In the genomic region with DNA sequence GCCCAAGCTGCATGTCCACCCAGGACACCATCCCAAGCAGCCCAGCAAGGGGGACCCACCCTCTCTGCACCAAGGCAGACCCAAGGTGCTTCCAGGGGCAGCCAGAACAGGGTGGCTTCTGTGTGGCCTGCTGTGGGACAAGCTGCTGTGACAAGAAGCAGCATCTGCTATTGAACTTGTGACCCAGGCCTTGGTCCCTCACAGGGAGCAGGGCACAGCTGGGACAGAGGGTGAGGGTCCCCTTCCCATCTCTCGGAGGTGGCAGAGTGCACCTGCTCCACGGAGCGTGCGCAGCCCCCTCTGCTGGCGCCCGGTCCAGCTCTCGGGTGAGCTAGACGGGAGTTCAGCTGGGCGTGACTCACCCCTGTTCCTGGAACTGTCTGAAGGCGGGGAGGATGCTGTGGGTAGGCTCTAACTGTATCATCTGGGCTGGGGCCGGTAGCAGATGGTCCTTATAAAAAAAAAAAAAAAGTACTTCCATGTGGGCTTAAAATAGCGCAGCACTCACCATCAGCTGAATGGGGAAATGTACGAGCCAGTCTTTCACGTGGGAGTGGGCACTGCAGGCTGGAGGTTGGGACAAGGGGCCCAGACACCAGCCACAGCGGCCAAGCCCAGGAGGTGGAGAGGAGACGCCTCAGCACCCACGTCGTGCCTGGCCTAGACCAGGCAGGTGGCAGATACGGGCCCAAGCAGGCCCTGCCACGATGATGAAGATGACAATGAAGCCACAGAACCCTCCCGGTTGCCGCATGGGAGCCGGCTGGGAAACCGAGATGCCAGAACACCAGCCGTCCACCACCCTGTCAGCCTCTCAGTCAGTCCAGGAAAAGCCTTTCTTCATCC, we compare ENCODE assay signal across 8 cellular contexts.
A peak's percentile ranks its signal among the peaks of the same experiment; 100 is the strongest.
DNase-seq lines count a peak whose midpoint lies in the region; ATAC-seq and TF ChIP-seq lines count a peak whose summit lies in the region.

No MANE protein-coding gene starts in this region.

- H3K36me3 ChIP-seq in aorta (ENCODE audit: control insufficient read depth in 1 of 2, insufficient read depth in 2 of 2, low read length in 1 of 2), result no peaks in the 10 kb centered on the region

- peaks cover 10% of the 10 kb centered on the region for H3K4me1 Mint-ChIP-seq in progenitor cell of endocrine pancreas (ENCODE audit: low read depth)

- intact Hi-C loops in aorta (cut with DNase I), result loop anchor here (5.0 to 10.0 kb wide), 2 partner anchors 130 to 132 kb away; no protein-coding TSS in a partner anchor

- DNase-seq in ACHN (peak; percentile 76), NOMO-1 treated with DMSO at 0.1 percent for 48 hours (lab: John Stamatoyannopoulos, UW; ENCODE audit: unreplicated experiment) (peak; percentile 99), fibroblast of pulmonary artery (ENCODE audit: low read depth) (peak; percentile 77), progenitor cell of endocrine pancreas (ENCODE audit: low spot score, unreplicated experiment) (no peak), aorta (peak; percentile 83 to 88)
- peak; percentile 78 for DNase-seq in activated CD8-positive, alpha-beta memory T cell treated with anti-CD3 and anti-CD28 coated beads, Interleukin-2, amount 50 U/mL, for 24 hours (ENCODE audit: extremely low read depth)

- peaks cover 16% of the 10 kb centered on the region for H3K27me3 Mint-ChIP-seq in progenitor cell of endocrine pancreas

- no peaks in the 10 kb centered on the region for H3K36me3 Mint-ChIP-seq in progenitor cell of endocrine pancreas (ENCODE audit: insufficient read depth)

- H3K27me3 ChIP-seq in aorta (ENCODE audit: control insufficient read depth in 1 of 2, insufficient read depth in 2 of 2, low read length in 1 of 2), result no peaks in the 10 kb centered on the region

- TF ChIP-seq CTCF in fibroblast of pulmonary artery (IDR thresholded peaks at IDR 0.05; ENCODE audit: low read length, missing control alignments), result peak; percentile 29
- TF ChIP-seq CTCF in progenitor cell of endocrine pancreas (IDR thresholded peaks at IDR 0.05; ENCODE audit: unreplicated experiment), result peak; percentile 20

- in situ Hi-C loops in ACHN (cut with HindIII; ENCODE audit: low pct_ligation_motif_present, low pct_unique_long_range_greater_than_20kb, low sequenced_read_pairs), result no loop called here

- H3K27ac ChIP-seq in aorta (ENCODE audit: low read depth in 1 of 2, low read length in 2 of 2), result no peak overlapping the region

- no peak overlapping the region for H3K4me3 Mint-ChIP-seq in progenitor cell of endocrine pancreas (ENCODE audit: low read depth)

- H3K9me3 ChIP-seq in aorta (ENCODE audit: control insufficient read depth, low read length), result no peaks in the 10 kb centered on the region

- no peak overlapping the region for H3K27ac Mint-ChIP-seq in progenitor cell of endocrine pancreas

- no peak overlapping the region for H3K4me3 ChIP-seq in fibroblast of pulmonary artery (replicated peaks; ENCODE audit: low read depth, low read length)
- H3K4me3 ChIP-seq in aorta (ENCODE audit: low read length in 2 of 2), result no peak overlapping the region

- 87 to 91% methylated on average over 25 of the region's 25 CpGs for WGBS in aorta, 2 donors

- H3K9me3 Mint-ChIP-seq in progenitor cell of endocrine pancreas (ENCODE audit: low read depth), result no peaks in the 10 kb centered on the region

- H3K4me1 ChIP-seq in aorta (ENCODE audit: control insufficient read depth in 1 of 2, insufficient read depth in 2 of 2, low read length in 2 of 2), result no peaks in the 10 kb centered on the region

- peak; percentile 54 for ATAC-seq in GM18867 (IDR thresholded peaks at IDR 0.05; ENCODE audit: unreplicated experiment)
- ATAC-seq in HG03045 (IDR thresholded peaks at IDR 0.05; ENCODE audit: unreplicated experiment), result peak; percentile 58
- peak; percentile 25 for ATAC-seq in aorta (ENCODE audit: low FRiP score)
